Comparison of ENCODE assay signal across 1 cellular context in genomic region chr12:52197371-52198231, GRCh38.
TF ChIP-seq lines count a peak whose summit lies in the region.

No MANE protein-coding gene starts in this region.

TF ChIP-seq in K562, 482 proteins besides CTCF, POLR2A, EP300 and RAD21:
- peak; percentile 15 for TF ChIP-seq ZFP36 (IDR thresholded peaks at IDR 0.05; ENCODE audit: low read depth, low read length, partially characterized antibody)
- TF ChIP-seq MTA2 (IDR thresholded peaks at IDR 0.05; ENCODE audit: low read depth), result no peak
- TF ChIP-seq FOXJ2 (tag; IDR thresholded peaks at IDR 0.05), result no peak
- no peak for TF ChIP-seq TSC22D4 (tag; IDR thresholded peaks at IDR 0.05)
- no peak for TF ChIP-seq ETV1 (tag; conservative IDR thresholded peaks at IDR 0.05; ENCODE audit: low read depth)
- TF ChIP-seq ZNF384 (IDR thresholded peaks at IDR 0.05; ENCODE audit: low read depth, low read length), result 0 out of 2 replicates have a peak, but pooled peaks have one; percentile 8
- no peak for TF ChIP-seq ZNF707 (CRISPR knock-in tag; conservative IDR thresholded peaks at IDR 0.05)
- no peak for TF ChIP-seq NR2F6 (CRISPR knock-in tag; IDR thresholded peaks at IDR 0.05)
- no peak for TF ChIP-seq KLF13 (tag; IDR thresholded peaks at IDR 0.05; ENCODE audit: borderline replicate concordance, low read depth)
- TF ChIP-seq ZBTB8A (IDR thresholded peaks at IDR 0.05; ENCODE audit: partially characterized antibody), result no peak
